In the genomic region with DNA sequence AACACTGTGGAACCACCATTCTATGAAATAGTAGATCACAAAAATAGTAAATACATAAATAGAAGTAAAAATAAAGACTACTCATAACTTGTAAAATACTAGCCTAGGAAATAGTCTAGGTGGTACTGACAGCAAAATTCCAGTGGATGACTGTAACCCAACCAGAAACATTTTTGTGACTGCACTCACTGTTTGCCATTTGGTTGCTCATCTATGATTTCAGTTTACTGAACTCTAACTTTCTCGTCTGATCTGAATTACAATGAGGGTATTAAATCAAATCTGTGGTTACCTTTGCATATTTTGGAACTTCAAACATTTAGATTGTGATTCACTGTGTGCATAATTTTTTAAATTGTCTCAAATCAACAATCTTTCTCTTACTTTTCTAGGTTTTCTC, we compare ENCODE assay signal across 21 cellular contexts.
A peak's percentile ranks its signal among the peaks of the same experiment; 100 is the strongest.
DNase-seq lines count a peak whose midpoint lies in the region; ATAC-seq and TF ChIP-seq lines count a peak whose summit lies in the region.
"Had no signal": no experiment of that assay in that cellular context is flagged by ENCODE, and none has a peak within 500 bp of the region (broad histone marks: within the 10 kb centered on the region; RNA-seq: fewer than 3 reads in every experiment).

No MANE protein-coding gene starts in this region.

- in situ Hi-C loops in Panc1 (cut with HindIII; ENCODE audit: low pct_unique_long_range_greater_than_20kb, low sequenced_read_pairs) = no loop called here

- no peaks in the 10 kb centered on the region for H3K36me3 ChIP-seq in Panc1 (ENCODE audit: control insufficient read depth, insufficient read depth, low read length)
- H3K36me3 ChIP-seq in right lobe of liver = no peaks in the 10 kb centered on the region
- H3K36me3 ChIP-seq: ovary, thoracic aorta had no signal

- peak; percentile 85 for ATAC-seq in Panc1
- ATAC-seq in right lobe of liver = no peak

- H3K27me3 ChIP-seq in Panc1 (ENCODE audit: control insufficient read depth, insufficient read depth, low read length) (no peaks in the 10 kb centered on the region), right lobe of liver (no peaks in the 10 kb centered on the region)
- H3K27me3 ChIP-seq: BLaER1 treated with 17β-estradiol and CSF1 and Interleukin-3, amounts not matched to agents 10 nM and 100 nM; ovary had no signal

- H3K27ac Mint-ChIP-seq in activated T-helper 2 cell treated with anti-CD3 and anti-CD28 coated beads, Interferon-gamma antibody, Interleukin-2, Interleukin-4, amounts not matched to agents 10 μg/mL and 5 μg/mL and 100 μg/mL, durations not matched to agents 14 hours and 24 hours and 36 hours = no peak overlapping the region
- H3K27ac Mint-ChIP-seq: activated naive CD8-positive, alpha-beta T cell treated with anti-CD3 and anti-CD28 coated beads, Interleukin-2, amount 10 ng/mL, durations not matched to agents 7 days and 5 days; activated T-helper 1 cell treated with anti-CD3 and anti-CD28 coated beads, Interleukin-12 subunit alpha, Interleukin-12 subunit beta, Interleukin-2, Interleukin-4 antibody, amounts not matched to agents 30 ng/mL and 10 ng/mL and 1 ng/mL, durations not matched to agents 14 hours and 24 hours and 36 hours; endodermal cell; H9; T-helper 1 cell treated with Interleukin-12 subunit alpha and Interleukin-12 subunit beta and Interleukin-4 antibody, amounts not matched to agents 30 μg/mL and 1 μg/mL, for 36 hours had no signal

- no peaks in the 10 kb centered on the region for H3K4me1 Mint-ChIP-seq in activated T-helper 2 cell treated with anti-CD3 and anti-CD28 coated beads, Interferon-gamma antibody, Interleukin-2, Interleukin-4, amounts not matched to agents 10 μg/mL and 5 μg/mL and 100 μg/mL, durations not matched to agents 14 hours and 24 hours and 36 hours (ENCODE audit: low read depth)
- H3K4me1 Mint-ChIP-seq: activated naive CD8-positive, alpha-beta T cell treated with anti-CD3 and anti-CD28 coated beads, Interleukin-2, amount 10 ng/mL, durations not matched to agents 7 days and 5 days; endodermal cell had no signal

- H3K9me3 Mint-ChIP-seq in activated T-helper 2 cell treated with anti-CD3 and anti-CD28 coated beads, Interferon-gamma antibody, Interleukin-2, Interleukin-4, amounts not matched to agents 10 μg/mL and 5 μg/mL and 100 μg/mL, durations not matched to agents 14 hours and 24 hours and 36 hours = no peaks in the 10 kb centered on the region
- H3K9me3 Mint-ChIP-seq: activated naive CD8-positive, alpha-beta T cell treated with anti-CD3 and anti-CD28 coated beads, Interleukin-2, amount 10 ng/mL, durations not matched to agents 7 days and 5 days; activated T-helper 1 cell treated with anti-CD3 and anti-CD28 coated beads, Interleukin-12 subunit alpha, Interleukin-12 subunit beta, Interleukin-2, Interleukin-4 antibody, amounts not matched to agents 30 ng/mL and 10 ng/mL and 1 ng/mL, durations not matched to agents 14 hours and 24 hours and 36 hours; endodermal cell; H9; T-helper 1 cell treated with Interleukin-12 subunit alpha and Interleukin-12 subunit beta and Interleukin-4 antibody, amounts not matched to agents 30 μg/mL and 1 μg/mL, for 36 hours had no signal

- H3K4me1 ChIP-seq in Panc1 (ENCODE audit: control insufficient read depth, insufficient read depth, low read length) (peaks cover 6% of the 10 kb centered on the region; the same call in 1 of the 2 replicates), right lobe of liver (no peaks in the 10 kb centered on the region)

- H3K27ac ChIP-seq in Panc1 (ENCODE audit: low read length) (no peak overlapping the region), right lobe of liver (no peak overlapping the region)
- H3K27ac ChIP-seq: BLaER1 treated with 17β-estradiol and CSF1 and Interleukin-3, amounts not matched to agents 10 nM and 100 nM; ovary; thoracic aorta had no signal

- DNase-seq in GM03348 (ENCODE audit: low spot score) (peak; percentile 69), Panc1 (ENCODE audit: low read depth, low spot score) (peak; percentile 95), dedifferentiated amniotic fluid mesenchymal stem cell (ENCODE audit: extremely low spot score) (peak; percentile 32), renal cortical epithelial cell (ENCODE audit: low read depth) (peak; percentile 44), HPDE6-E6E7 (ENCODE audit: extremely low spot score) (no peak), right lobe of liver (no peak), D341Med (ENCODE audit: low spot score) (no peak)
- DNase-seq in activated T-helper 2 cell treated with anti-CD3 and anti-CD28 coated beads, Interferon-gamma antibody, Interleukin-2, Interleukin-4, amounts not matched to agents 10 μg/mL and 5 μg/mL and 100 μg/mL, durations not matched to agents 14 hours and 24 hours and 36 hours (ENCODE audit: low spot score) = no peak
- DNase-seq: activated naive CD8-positive, alpha-beta T cell treated with anti-CD3 and anti-CD28 coated beads, Interleukin-2, amount 10 ng/mL, durations not matched to agents 7 days and 5 days; cerebellar nuclear complex; endodermal cell; H9; Kasumi-1; NCI-H1417; NK-92 treated with Interleukin-12 subunit alpha and Interleukin-12 subunit beta, amount 100 ng/mL, for 24 hours; ovary; stimulated activated CD4-positive, alpha-beta T cell treated with anti-CD3 and anti-CD28 coated beads, Interleukin-4, amount 100 ng/mL, for 24 hours had no signal

- TF ChIP-seq POLR2A in right lobe of liver (IDR thresholded peaks at IDR 0.05) = no peak

- intact Hi-C loops in Panc1 (cut with micrococcal nuclease; ENCODE audit: unreplicated experiment) = no loop called here
- intact Hi-C loops in right lobe of liver (cut with DNase I) = no loop called here
- intact Hi-C loops in activated T-helper 2 cell treated with anti-CD3 and anti-CD28 coated beads, Interferon-gamma antibody, Interleukin-2, Interleukin-4, amounts not matched to agents 10 μg/mL and 5 μg/mL and 100 μg/mL, durations not matched to agents 14 hours and 24 hours and 36 hours (cut with micrococcal nuclease) = no loop called here

- H3K9me3 ChIP-seq in Panc1 (ENCODE audit: control insufficient read depth, insufficient read depth, low read depth, low read length) (no peaks in the 10 kb centered on the region), right lobe of liver (no peaks in the 10 kb centered on the region)
- H3K9me3 ChIP-seq: BLaER1 treated with 17β-estradiol and CSF1 and Interleukin-3, amounts not matched to agents 10 nM and 100 nM; ovary; thoracic aorta had no signal

- POLR2A ChIA-PET in Panc1 (lab: Charles Lee) = no interaction called here

- no peaks in the 10 kb centered on the region for H3K36me3 Mint-ChIP-seq in activated T-helper 2 cell treated with anti-CD3 and anti-CD28 coated beads, Interferon-gamma antibody, Interleukin-2, Interleukin-4, amounts not matched to agents 10 μg/mL and 5 μg/mL and 100 μg/mL, durations not matched to agents 14 hours and 24 hours and 36 hours (ENCODE audit: low read depth)
- H3K36me3 Mint-ChIP-seq: activated naive CD8-positive, alpha-beta T cell treated with anti-CD3 and anti-CD28 coated beads, Interleukin-2, amount 10 ng/mL, durations not matched to agents 7 days and 5 days had no signal

- 31% methylated on average over 1 of the region's 1 CpG for WGBS in right lobe of liver (ENCODE audit: insufficient coverage, low coverage, low lambda C conversion rate, missing lambda C conversion rate)

- no peaks in the 10 kb centered on the region for H3K27me3 Mint-ChIP-seq in activated T-helper 2 cell treated with anti-CD3 and anti-CD28 coated beads, Interferon-gamma antibody, Interleukin-2, Interleukin-4, amounts not matched to agents 10 μg/mL and 5 μg/mL and 100 μg/mL, durations not matched to agents 14 hours and 24 hours and 36 hours (ENCODE audit: low read depth)
- H3K27me3 Mint-ChIP-seq: activated naive CD8-positive, alpha-beta T cell treated with anti-CD3 and anti-CD28 coated beads, Interleukin-2, amount 10 ng/mL, durations not matched to agents 7 days and 5 days had no signal

- H3K4me3 ChIP-seq in Panc1 (ENCODE audit: low read depth in 2 of 2, low read length in 2 of 2) (no peak overlapping the region), right lobe of liver (no peak overlapping the region)
- H3K4me3 ChIP-seq: BLaER1 treated with 17β-estradiol and CSF1 and Interleukin-3, amounts not matched to agents 10 nM and 100 nM; ovary; thoracic aorta had no signal

- CTCF ChIA-PET in Panc1 (lab: Charles Lee) = no interaction called here

- no peak overlapping the region for H3K4me3 Mint-ChIP-seq in activated T-helper 2 cell treated with anti-CD3 and anti-CD28 coated beads, Interferon-gamma antibody, Interleukin-2, Interleukin-4, amounts not matched to agents 10 μg/mL and 5 μg/mL and 100 μg/mL, durations not matched to agents 14 hours and 24 hours and 36 hours (ENCODE audit: low read depth)
- H3K4me3 Mint-ChIP-seq: activated naive CD8-positive, alpha-beta T cell treated with anti-CD3 and anti-CD28 coated beads, Interleukin-2, amount 10 ng/mL, durations not matched to agents 7 days and 5 days; activated T-helper 1 cell treated with anti-CD3 and anti-CD28 coated beads, Interleukin-12 subunit alpha, Interleukin-12 subunit beta, Interleukin-2, Interleukin-4 antibody, amounts not matched to agents 30 ng/mL and 10 ng/mL and 1 ng/mL, durations not matched to agents 14 hours and 24 hours and 36 hours; endodermal cell; H9; T-helper 1 cell treated with Interleukin-12 subunit alpha and Interleukin-12 subunit beta and Interleukin-4 antibody, amounts not matched to agents 30 μg/mL and 1 μg/mL, for 36 hours had no signal

- TF ChIP-seq CTCF in Panc1 (IDR thresholded peaks at IDR 0.05) (no peak), right lobe of liver (IDR thresholded peaks at IDR 0.05) (no peak)

- no TSS peak for BruUV-seq in Panc1 (replicated peaks; lab: Mats Ljungman, UMichigan)

Comparison
In these comparisons a context has a peak if more than half of its experiments do, and no peak if none do; other contexts are left out.
1. DNase-seq: peak in GM03348 (single experiment), Panc1 (single experiment), dedifferentiated amniotic fluid mesenchymal stem cell (single experiment) and renal cortical epithelial cell (single experiment); none in HPDE6-E6E7 (single experiment), right lobe of liver (0 of 3), D341Med (single experiment) and activated T-helper 2 cell treated with anti-CD3 and anti-CD28 coated beads, Interferon-gamma antibody, Interleukin-2, Interleukin-4, amounts not matched to agents 10 μg/mL and 5 μg/mL and 100 μg/mL, durations not matched to agents 14 hours and 24 hours and 36 hours (single experiment).